In the genomic region with DNA sequence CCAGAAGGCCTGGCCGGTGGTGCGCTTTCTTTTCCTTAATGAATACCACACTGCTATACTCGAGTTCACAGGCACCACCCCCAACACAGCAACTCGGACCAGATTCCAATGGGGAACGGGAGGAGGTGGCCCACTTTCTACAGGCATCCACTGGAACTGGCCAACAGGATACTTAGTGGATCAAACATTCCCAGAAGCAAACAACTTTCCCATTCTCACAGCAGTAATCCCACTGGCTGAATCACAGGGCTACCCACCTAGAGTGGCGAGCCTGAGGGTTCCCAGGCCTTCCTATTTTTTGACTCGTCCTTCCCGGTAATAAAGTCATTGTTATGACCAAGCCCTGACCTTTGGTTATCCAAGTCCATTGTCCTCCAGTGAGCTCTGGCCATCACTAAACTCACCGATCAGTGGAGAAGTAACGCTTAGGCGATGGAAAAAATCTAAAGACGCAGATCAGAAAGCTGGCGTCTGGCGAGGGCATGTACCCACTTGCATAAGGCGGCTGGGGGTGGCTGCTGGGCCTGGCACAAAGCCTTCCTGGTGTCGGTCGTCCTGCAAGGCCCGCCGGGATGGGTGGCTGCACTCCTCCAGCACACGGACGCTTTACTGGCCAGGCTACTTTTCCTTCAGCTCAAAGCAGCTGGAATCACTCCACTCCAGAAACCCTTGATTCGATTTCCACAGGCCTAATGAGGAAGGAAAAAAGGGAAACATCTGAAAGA, we compare ENCODE assay signal across 8 cellular contexts. TPM values are rescaled to one million over a fixed set of nuclear protein-coding genes. Genes with fewer than 3 reads are reported as not detected.
DNase-seq lines count a peak whose midpoint lies in the region; ATAC-seq, FAIRE-seq and TF ChIP-seq lines count a peak whose summit lies in the region.

No MANE protein-coding gene starts in this region.

- DNase-seq in GM04503 (ENCODE audit: low read depth), result peak; percentile 60
- no peak for DNase-seq in fibroblast of villous mesenchyme (ENCODE audit: low read depth)
- peak; percentile 25 to 82 (median 56) for DNase-seq in pancreas
- no peak for DNase-seq in SHP77 (lab: John Stamatoyannopoulos, UW)
- no peak for DNase-seq in stimulated activated CD4-positive, alpha-beta T cell treated with anti-CD3 and anti-CD28 coated beads, Interleukin-4, amount 100 ng/mL, for 4 hours
- no peak for DNase-seq in NCI-H510A treated with DMSO at 0.1 percent for 48 hours (lab: John Stamatoyannopoulos, UW)

- H3K27me3 ChIP-seq in pancreas, result no peaks in the 10 kb centered on the region

- TF ChIP-seq CTCF in VCaP (conservative IDR thresholded peaks at IDR 0.05) (no peak), fibroblast of villous mesenchyme (IDR thresholded peaks at IDR 0.05; ENCODE audit: insufficient read depth, low read depth, low read length) (no peak), pancreas (IDR thresholded peaks at IDR 0.05) (no peak)

- no peak for FAIRE-seq in pancreas (lab: Jason Lieb, UNC)

- ATAC-seq in pancreas (peak; percentile 18 to 33 (median 27)), GM18870 (IDR thresholded peaks at IDR 0.05; ENCODE audit: unreplicated experiment) (no peak)

- peak overlapping the region; percentile 93 for H3K27ac ChIP-seq in VCaP
- peak overlapping the region; percentile 97 to 98 (median 98) for H3K27ac ChIP-seq in pancreas

- H3K9me3 ChIP-seq in pancreas, result no peaks in the 10 kb centered on the region

- intact Hi-C loops in pancreas (cut with DNase I), result no loop called here

- peak overlapping the region; percentile 75 for H3K4me3 ChIP-seq in fibroblast of villous mesenchyme (ENCODE audit: low read depth, low read length)
- H3K4me3 ChIP-seq in pancreas, result peak overlapping the region; percentile 63 to 91 (median 77)

- WGBS in pancreas, 2 donors, result 35 to 42% methylated on average over 22 of the region's 22 CpGs

- H3K36me3 ChIP-seq in pancreas, result peaks cover 0 to 11% (median 0%) of the 10 kb centered on the region in 3 donors

- peaks cover 0 to 6% (median 5%) of the 10 kb centered on the region in 3 donors for H3K4me1 ChIP-seq in pancreas

RNA-seq across cellular contexts. Expression of gene EOGT, which starts 1.2 kb away (rescaled TPM):
- total RNA-seq in fibroblast of villous mesenchyme, result 64.1 and 68.2 TPM in 2 replicates
- 10 to 100 TPM in 4 of 6 donors, 1 to 10 TPM in 2; 7.6 to 12.9 (median 10.8) TPM for total RNA-seq in pancreas
- 10 to 100 TPM; 16.9 to 19.3 TPM for polyA plus RNA-seq in pancreas

RNA-seq across cellular contexts. Expression of gene TMF1, which starts 39.9 kb away (rescaled TPM):
- total RNA-seq in fibroblast of villous mesenchyme (45.1 and 49.2 TPM in 2 replicates), pancreas (10 to 100 TPM; 15.2 to 25.9 (median 18.1) TPM)
- polyA plus RNA-seq in pancreas, result 10 to 100 TPM in 1 of 2 donors, 1 to 10 TPM in 1; 5.7 to 10.7 TPM

Comparison
In these comparisons a context has a peak if more than half of its experiments do, and no peak if none do; other contexts are left out.
1. DNase-seq: peak in GM04503 (single experiment) and pancreas (6 of 6); none in fibroblast of villous mesenchyme (single experiment), SHP77 (0 of 2), stimulated activated CD4-positive, alpha-beta T cell treated with anti-CD3 and anti-CD28 coated beads, Interleukin-4, amount 100 ng/mL, for 4 hours (0 of 2) and NCI-H510A treated with DMSO at 0.1 percent for 48 hours (single experiment).